Comparison of ENCODE assay signal across 1 cellular context in genomic region chr21:41362605-41363369, GRCh38.
TF ChIP-seq lines count a peak whose summit lies in the region.

No MANE protein-coding gene starts in this region.

TF ChIP-seq in SK-N-SH, 30 proteins besides CTCF, POLR2A, EP300 and RAD21:
- no peak for TF ChIP-seq FOXJ3 (CRISPR knock-in tag; IDR thresholded peaks at IDR 0.05)
- TF ChIP-seq SIN3A (IDR thresholded peaks at IDR 0.05; ENCODE audit: borderline replicate concordance, low read depth, low read length) = no peak
- TF ChIP-seq IRF3 (IDR thresholded peaks at IDR 0.05; ENCODE audit: low read depth, low read length) = no peak
- TF ChIP-seq USF1 (IDR thresholded peaks at IDR 0.05; ENCODE audit: borderline replicate concordance, low read depth) = no peak
- no peak for TF ChIP-seq USF2 (IDR thresholded peaks at IDR 0.05; ENCODE audit: borderline replicate concordance, low read depth, low read length)
- TF ChIP-seq JUND (IDR thresholded peaks at IDR 0.05) = no peak
- TF ChIP-seq RFX5 (IDR thresholded peaks at IDR 0.05; ENCODE audit: low read length) = no peak
- no peak for TF ChIP-seq TCF12 (IDR thresholded peaks at IDR 0.05)
- no peak for TF ChIP-seq GATA2 (CRISPR knock-in tag; IDR thresholded peaks at IDR 0.05)
- no peak for TF ChIP-seq YY1 (IDR thresholded peaks at IDR 0.05; ENCODE audit: low read depth)
- no peak for TF ChIP-seq GABPA (IDR thresholded peaks at IDR 0.05; ENCODE audit: low read depth)
- TF ChIP-seq EZH2phosphoT487 (IDR thresholded peaks at IDR 0.05; ENCODE audit: borderline replicate concordance, low read depth) = no peak
- TF ChIP-seq ZBTB33 (IDR thresholded peaks at IDR 0.05; ENCODE audit: borderline replicate concordance, low read depth) = no peak
- TF ChIP-seq NRF1 (IDR thresholded peaks at IDR 0.05; ENCODE audit: low read depth, low read length) = no peak
